3 cellular contexts compared by ENCODE assay signal in genomic region chr19:54470991-54471782, GRCh38.
A peak's percentile ranks its signal among the peaks of the same experiment; 100 is the strongest.
TF ChIP-seq lines count a peak whose summit lies in the region.

No MANE protein-coding gene starts in this region.

TF ChIP-seq in SK-N-SH, 30 proteins besides CTCF, POLR2A, EP300 and RAD21:
- TF ChIP-seq MEF2A (IDR thresholded peaks at IDR 0.05; ENCODE audit: borderline replicate concordance, low read depth) (no peak), RXRA (IDR thresholded peaks at IDR 0.05; ENCODE audit: borderline replicate concordance, low read depth) (no peak), RFX5 (IDR thresholded peaks at IDR 0.05; ENCODE audit: low read length) (no peak), USF1 (IDR thresholded peaks at IDR 0.05; ENCODE audit: borderline replicate concordance, low read depth) (no peak), ELF1 (IDR thresholded peaks at IDR 0.05) (no peak), RCOR1 (IDR thresholded peaks at IDR 0.05; ENCODE audit: low read length) (no peak), TCF12 (IDR thresholded peaks at IDR 0.05) (no peak), FOSL2 (IDR thresholded peaks at IDR 0.05; ENCODE audit: borderline replicate concordance, low read depth) (no peak), FOXJ3 (CRISPR knock-in tag; IDR thresholded peaks at IDR 0.05) (no peak), YY1 (IDR thresholded peaks at IDR 0.05; ENCODE audit: low read depth) (no peak), IRF3 (IDR thresholded peaks at IDR 0.05; ENCODE audit: low read depth, low read length) (no peak), MXI1 (IDR thresholded peaks at IDR 0.05; ENCODE audit: low read depth, low read length) (no peak), SIN3A (IDR thresholded peaks at IDR 0.05; ENCODE audit: borderline replicate concordance, low read depth, low read length) (no peak)
- TF ChIP-seq, protein P1, sequence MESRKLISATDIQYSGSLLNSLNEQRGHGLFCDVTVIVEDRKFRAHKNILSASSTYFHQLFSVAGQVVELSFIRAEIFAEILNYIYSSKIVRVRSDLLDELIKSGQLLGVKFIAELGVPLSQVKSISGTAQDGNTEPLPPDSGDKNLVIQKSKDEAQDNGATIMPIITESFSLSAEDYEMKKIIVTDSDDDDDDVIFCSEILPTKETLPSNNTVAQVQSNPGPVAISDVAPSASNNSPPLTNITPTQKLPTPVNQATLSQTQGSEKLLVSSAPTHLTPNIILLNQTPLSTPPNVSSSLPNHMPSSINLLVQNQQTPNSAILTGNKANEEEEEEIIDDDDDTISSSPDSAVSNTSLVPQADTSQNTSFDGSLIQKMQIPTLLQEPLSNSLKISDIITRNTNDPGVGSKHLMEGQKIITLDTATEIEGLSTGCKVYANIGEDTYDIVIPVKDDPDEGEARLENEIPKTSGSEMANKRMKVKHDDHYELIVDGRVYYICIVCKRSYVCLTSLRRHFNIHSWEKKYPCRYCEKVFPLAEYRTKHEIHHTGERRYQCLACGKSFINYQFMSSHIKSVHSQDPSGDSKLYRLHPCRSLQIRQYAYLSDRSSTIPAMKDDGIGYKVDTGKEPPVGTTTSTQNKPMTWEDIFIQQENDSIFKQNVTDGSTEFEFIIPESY (IDR thresholded peaks at IDR 0.05; ENCODE audit: borderline replicate concordance, low read depth): no peak

TF ChIP-seq in SK-N-SH treated with all-trans-retinoic acid at 6 μM for 48 hours, 23 proteins besides CTCF, POLR2A, EP300 and RAD21:
- no peak for TF ChIP-seq TCF4 (CRISPR knock-in tag; IDR thresholded peaks at IDR 0.05; ENCODE audit: borderline replicate concordance)
- no peak for TF ChIP-seq TSHZ2 (CRISPR knock-in tag; IDR thresholded peaks at IDR 0.05)
- TF ChIP-seq ZNF8 (CRISPR knock-in tag; IDR thresholded peaks at IDR 0.05): no peak
- TF ChIP-seq ISL1 (CRISPR knock-in tag; IDR thresholded peaks at IDR 0.05): no peak
- no peak for TF ChIP-seq PPARA (CRISPR knock-in tag; IDR thresholded peaks at IDR 0.05; ENCODE audit: borderline replicate concordance)
- no peak for TF ChIP-seq ZNF565 (CRISPR knock-in tag; conservative IDR thresholded peaks at IDR 0.05; ENCODE audit: low read depth)
- no peak for TF ChIP-seq BACH2 (CRISPR knock-in tag; IDR thresholded peaks at IDR 0.05; ENCODE audit: borderline replicate concordance)
- TF ChIP-seq ZNF70 (CRISPR knock-in tag; IDR thresholded peaks at IDR 0.05): no peak
TF ChIP-seq in SK-N-SH treated with all-trans-retinoic acid at 6 μM for 48 hours: peak in this region for 0.

TF ChIP-seq in H1, 55 proteins besides CTCF, POLR2A, EP300 and RAD21:
- TF ChIP-seq GABPA (IDR thresholded peaks at IDR 0.05; ENCODE audit: borderline replicate concordance, insufficient read depth, low read length): no peak
- peak; percentile 41 for TF ChIP-seq KDM4A (IDR thresholded peaks at IDR 0.05; ENCODE audit: low read depth, low read length, severe bottlenecking)
- peak; percentile 52; the same call in 1 of the 2 replicates for TF ChIP-seq TAF1 (IDR thresholded peaks at IDR 0.05; ENCODE audit: low read depth, low read length)
- TF ChIP-seq TAF7 (optimal IDR thresholded peaks at IDR 0.05; ENCODE audit: borderline replicate concordance, low read depth, low read length): peak; percentile 39
- peak; percentile 30; the same call in 1 of the 2 replicates for TF ChIP-seq PHF8 (conservative IDR thresholded peaks at IDR 0.05; ENCODE audit: low read depth, low read length)
- peak; percentile 91 for TF ChIP-seq MAX (IDR thresholded peaks at IDR 0.05)
- TF ChIP-seq SUZ12 (IDR thresholded peaks at IDR 0.05; ENCODE audit: low read length): peak; percentile 35; the same call in 1 of the 2 replicates
- TF ChIP-seq, protein P2, sequence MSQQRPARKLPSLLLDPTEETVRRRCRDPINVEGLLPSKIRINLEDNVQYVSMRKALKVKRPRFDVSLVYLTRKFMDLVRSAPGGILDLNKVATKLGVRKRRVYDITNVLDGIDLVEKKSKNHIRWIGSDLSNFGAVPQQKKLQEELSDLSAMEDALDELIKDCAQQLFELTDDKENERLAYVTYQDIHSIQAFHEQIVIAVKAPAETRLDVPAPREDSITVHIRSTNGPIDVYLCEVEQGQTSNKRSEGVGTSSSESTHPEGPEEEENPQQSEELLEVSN (IDR thresholded peaks at IDR 0.05): peak; percentile 99
- TF ChIP-seq HDAC2 (IDR thresholded peaks at IDR 0.05; ENCODE audit: borderline replicate concordance in 1 of 2, low read depth in 2 of 2, low read length in 2 of 2): no peak
- TF ChIP-seq JUND (IDR thresholded peaks at IDR 0.05; ENCODE audit: low read length): no peak
TF ChIP-seq in H1: peak in this region for 7.
